In genomic region chr6:28224131-28225055, GRCh38 we compare ENCODE assay signal across 8 cellular contexts. TPM values are rescaled to one million over a fixed set of nuclear protein-coding genes. Genes with fewer than 3 reads are reported as not detected.
DNase-seq lines count a peak whose midpoint lies in the region.

No MANE protein-coding gene starts in this region.

- H3K27ac ChIP-seq in stomach smooth muscle (ENCODE audit: low read length) = peak overlapping the region; percentile 69

- H3K9me3 ChIP-seq in iPS-18c (ENCODE audit: control insufficient read depth, insufficient read depth, low read length) (peaks cover 2% of the 10 kb centered on the region), stomach smooth muscle (ENCODE audit: control insufficient read depth in 2 of 2, low read length in 2 of 2) (no peaks in the 10 kb centered on the region)

- H3K9me3 Mint-ChIP-seq in T-helper 1 cell treated with Interleukin-12 subunit alpha and Interleukin-12 subunit beta and Interleukin-4 antibody, amounts not matched to agents 30 μg/mL and 1 μg/mL, for 36 hours = no peaks in the 10 kb centered on the region
- no peaks in the 10 kb centered on the region for H3K9me3 Mint-ChIP-seq in activated CD4-positive, alpha-beta memory T cell treated with anti-CD3 and anti-CD28 coated beads, Interleukin-2, amount 10 ng/mL, durations not matched to agents 7 days and 5 days

- H3K9ac ChIP-seq in stomach smooth muscle (ENCODE audit: low read length in 2 of 2) = peak overlapping the region; percentile 71 to 87

- H3K27me3 Mint-ChIP-seq in T-helper 1 cell treated with Interleukin-12 subunit alpha and Interleukin-12 subunit beta and Interleukin-4 antibody, amounts not matched to agents 30 μg/mL and 1 μg/mL, for 36 hours (ENCODE audit: low read depth) = peaks cover 44% of the 10 kb centered on the region
- H3K27me3 Mint-ChIP-seq in activated CD4-positive, alpha-beta memory T cell treated with anti-CD3 and anti-CD28 coated beads, Interleukin-2, amount 10 ng/mL, durations not matched to agents 7 days and 5 days = peaks cover 42% of the 10 kb centered on the region

- no peak for DNase-seq in T-helper 1 cell
- no peak for DNase-seq in activated CD4-positive, alpha-beta memory T cell treated with anti-CD3 and anti-CD28 coated beads, Interleukin-2, amount 10 ng/mL, durations not matched to agents 7 days and 5 days
- DNase-seq in HCEC 1CT = no peak
- no peak for DNase-seq in putamen (ENCODE audit: low spot score)
- no peak for DNase-seq in amniotic stem cell (lab: John Stamatoyannopoulos, UW)

- H3K36me3 Mint-ChIP-seq in T-helper 1 cell treated with Interleukin-12 subunit alpha and Interleukin-12 subunit beta and Interleukin-4 antibody, amounts not matched to agents 30 μg/mL and 1 μg/mL, for 36 hours (ENCODE audit: low read depth) = peaks cover 10% of the 10 kb centered on the region
- H3K36me3 Mint-ChIP-seq in activated CD4-positive, alpha-beta memory T cell treated with anti-CD3 and anti-CD28 coated beads, Interleukin-2, amount 10 ng/mL, durations not matched to agents 7 days and 5 days (ENCODE audit: low read depth) = peaks cover 24% of the 10 kb centered on the region

- peaks cover 13% of the 10 kb centered on the region for H3K4me1 Mint-ChIP-seq in T-helper 1 cell treated with Interleukin-12 subunit alpha and Interleukin-12 subunit beta and Interleukin-4 antibody, amounts not matched to agents 30 μg/mL and 1 μg/mL, for 36 hours (ENCODE audit: low read depth)
- peaks cover 41% of the 10 kb centered on the region for H3K4me1 Mint-ChIP-seq in activated CD4-positive, alpha-beta memory T cell treated with anti-CD3 and anti-CD28 coated beads, Interleukin-2, amount 10 ng/mL, durations not matched to agents 7 days and 5 days

- H3K36me3 ChIP-seq in stomach smooth muscle (ENCODE audit: control insufficient read depth in 2 of 2, insufficient read depth in 2 of 2, low read length in 2 of 2) = peaks cover 18% of the 10 kb centered on the region in 2 donors

- H3K4me3 Mint-ChIP-seq in T-helper 1 cell treated with Interleukin-12 subunit alpha and Interleukin-12 subunit beta and Interleukin-4 antibody, amounts not matched to agents 30 μg/mL and 1 μg/mL, for 36 hours = peak overlapping the region; percentile 86
- H3K4me3 Mint-ChIP-seq in activated CD4-positive, alpha-beta memory T cell treated with anti-CD3 and anti-CD28 coated beads, Interleukin-2, amount 10 ng/mL, durations not matched to agents 7 days and 5 days = peak overlapping the region; percentile 87

- POLR2A ChIA-PET in activated CD4-positive, alpha-beta memory T cell treated with anti-CD3 and anti-CD28 coated beads, Interleukin-2, amount 10 ng/mL, durations not matched to agents 7 days and 5 days (lab: Charles Lee) = no interaction called here

- H3K4me3 ChIP-seq in iPS-18c (ENCODE audit: insufficient read depth, low read depth, low read length) = peak overlapping the region; percentile 95; the same call in 1 of the 2 replicates
- peak overlapping the region; percentile 79 to 85 for H3K4me3 ChIP-seq in stomach smooth muscle (ENCODE audit: low read length in 2 of 2)

- peak overlapping the region; percentile 18 for H3K27ac Mint-ChIP-seq in T-helper 1 cell treated with Interleukin-12 subunit alpha and Interleukin-12 subunit beta and Interleukin-4 antibody, amounts not matched to agents 30 μg/mL and 1 μg/mL, for 36 hours
- peak overlapping the region; percentile 27 for H3K27ac Mint-ChIP-seq in activated CD4-positive, alpha-beta memory T cell treated with anti-CD3 and anti-CD28 coated beads, Interleukin-2, amount 10 ng/mL, durations not matched to agents 7 days and 5 days

- peaks cover 0 to 13% of the 10 kb centered on the region in 2 donors for H3K27me3 ChIP-seq in stomach smooth muscle (ENCODE audit: control insufficient read depth in 1 of 2, insufficient read depth in 2 of 2, low read length in 2 of 2)

- peaks cover 6% of the 10 kb centered on the region for H3K4me1 ChIP-seq in stomach smooth muscle (ENCODE audit: control insufficient read depth, insufficient read depth, low read length)

- CTCF ChIA-PET in activated CD4-positive, alpha-beta memory T cell treated with anti-CD3 and anti-CD28 coated beads, Interleukin-2, amount 10 ng/mL, durations not matched to agents 7 days and 5 days (lab: Charles Lee) = no interaction called here

RNA-seq across cellular contexts. Expression of gene ZSCAN9, which starts 0.7 kb away (rescaled TPM):
- total RNA-seq in activated CD4-positive, alpha-beta memory T cell treated with anti-CD3 and anti-CD28 coated beads, Interleukin-2, amount 10 ng/mL, durations not matched to agents 7 days and 5 days = 1 to 10 TPM; 4.9 to 5.6 TPM

RNA-seq across cellular contexts. Expression of gene ZKSCAN4, which starts 27.7 kb away (rescaled TPM):
- total RNA-seq in activated CD4-positive, alpha-beta memory T cell treated with anti-CD3 and anti-CD28 coated beads, Interleukin-2, amount 10 ng/mL, durations not matched to agents 7 days and 5 days = 1 to 10 TPM; 6.3 to 6.6 TPM

RNA-seq across cellular contexts. Expression of gene NKAPL, which starts 34.7 kb away (rescaled TPM):
- total RNA-seq in activated CD4-positive, alpha-beta memory T cell treated with anti-CD3 and anti-CD28 coated beads, Interleukin-2, amount 10 ng/mL, durations not matched to agents 7 days and 5 days = not detected

RNA-seq across cellular contexts. Expression of gene ZSCAN26, which starts 42.5 kb away (rescaled TPM):
- 10 to 100 TPM in 1 of 2 experiments, 1 to 10 TPM in 1; 9.9 to 10.2 TPM for total RNA-seq in activated CD4-positive, alpha-beta memory T cell treated with anti-CD3 and anti-CD28 coated beads, Interleukin-2, amount 10 ng/mL, durations not matched to agents 7 days and 5 days

RNA-seq across cellular contexts. Expression of gene PGBD1, which starts 57.0 kb away (rescaled TPM):
- total RNA-seq in activated CD4-positive, alpha-beta memory T cell treated with anti-CD3 and anti-CD28 coated beads, Interleukin-2, amount 10 ng/mL, durations not matched to agents 7 days and 5 days = 1 to 10 TPM; 1.8 to 2.0 TPM
